9 cellular contexts compared by ENCODE assay signal in the genomic region with DNA sequence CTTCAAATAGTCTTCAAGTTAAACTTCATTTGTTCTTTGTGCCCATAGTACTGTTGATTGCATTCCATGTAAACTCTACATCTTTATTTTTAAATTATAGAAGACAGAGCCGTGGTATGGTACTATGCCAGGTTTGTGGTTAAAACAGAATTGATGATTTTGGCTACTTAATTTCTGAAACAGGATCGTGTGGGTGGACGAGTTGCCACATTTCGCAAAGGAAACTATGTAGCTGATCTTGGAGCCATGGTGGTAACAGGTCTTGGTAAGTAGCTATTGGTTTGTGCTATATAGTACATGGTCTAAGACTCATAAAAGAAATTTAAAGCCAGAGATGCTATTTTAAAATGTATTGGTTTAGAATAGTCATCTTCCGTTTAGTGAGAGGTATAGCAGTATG. TPM values are rescaled to one million over a fixed set of nuclear protein-coding genes. Genes with fewer than 3 reads are reported as not detected.
"Had no signal": no experiment of that assay in that cellular context is flagged by ENCODE, and none has a peak within 500 bp of the region (broad histone marks: within the 10 kb centered on the region; RNA-seq: fewer than 3 reads in every experiment).

No MANE protein-coding gene starts in this region.

- H3K9me3 Mint-ChIP-seq: HFFc6 had no signal

- H3K9me3 ChIP-seq: HAP-1 had no signal

- H3K27ac ChIP-seq: GM23248 had no signal

- H3K27ac Mint-ChIP-seq: HFFc6 had no signal

- H3K4me3 Mint-ChIP-seq: HFFc6 had no signal

- DNase-seq: GM23248, GOT3, H7, HFFc6, IMR-90 had no signal

- H3K4me3 ChIP-seq: GM23248, HAP-1 had no signal

- ATAC-seq: HCT116 had no signal

RNA-seq across cellular contexts. Expression of gene TEX46, which starts 41.6 kb away (rescaled TPM):
- total RNA-seq: GM23248, H4, H7, HFFc6, HT-29, IMR-90 had no signal
